19 cellular contexts compared by ENCODE assay signal in the genomic region with DNA sequence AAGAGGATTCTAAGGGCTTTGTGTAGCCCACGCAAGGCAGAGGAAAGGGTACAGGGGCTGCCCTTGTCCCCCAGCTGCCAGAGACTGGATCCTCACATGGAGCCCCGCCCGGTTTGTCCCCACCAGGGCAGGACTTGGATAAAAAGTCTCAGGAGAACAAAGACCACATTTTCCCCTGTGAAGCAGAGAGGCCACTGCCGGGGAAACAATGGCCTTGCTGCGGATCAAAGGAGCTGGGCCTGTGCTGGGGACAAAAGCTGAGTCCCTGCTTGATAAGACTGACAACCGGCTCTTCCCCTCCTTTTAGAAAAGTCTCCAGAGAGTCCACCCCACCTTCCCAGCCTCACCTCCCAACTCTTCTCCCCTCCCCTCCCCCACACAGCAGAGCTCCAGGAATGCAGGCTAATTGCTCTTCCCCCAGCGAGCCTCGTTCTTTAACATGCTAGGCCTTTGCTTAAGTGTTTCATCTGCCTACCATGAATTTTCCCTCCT.
A peak's percentile ranks its signal among the peaks of the same experiment; 100 is the strongest.
DNase-seq lines count a peak whose midpoint lies in the region; ATAC-seq and TF ChIP-seq lines count a peak whose summit lies in the region.
"Had no signal": no experiment of that assay in that cellular context is flagged by ENCODE, and none has a peak within 500 bp of the region (broad histone marks: within the 10 kb centered on the region; RNA-seq: fewer than 3 reads in every experiment).

No MANE protein-coding gene starts in this region.

- POLR2A ChIA-PET in activated CD4-positive, alpha-beta T cell treated with anti-CD3 and anti-CD28 coated beads for 36 hours (lab: Charles Lee), result no interaction called here

- H3K36me3 Mint-ChIP-seq in nephron (ENCODE audit: low read depth), result no peaks in the 10 kb centered on the region
- H3K36me3 Mint-ChIP-seq in type B pancreatic cell, result no peaks in the 10 kb centered on the region
- H3K36me3 Mint-ChIP-seq in activated CD4-positive, alpha-beta T cell treated with anti-CD3 and anti-CD28 coated beads for 36 hours (ENCODE audit: low read depth), result no peaks in the 10 kb centered on the region
- H3K36me3 Mint-ChIP-seq: CD4-positive, alpha-beta memory T cell; memory B cell had no signal

- H3K4me3 Mint-ChIP-seq in nephron (no peak overlapping the region), type B pancreatic cell (peak overlapping the region; percentile 38)
- H3K4me3 Mint-ChIP-seq in activated CD4-positive, alpha-beta T cell treated with anti-CD3 and anti-CD28 coated beads for 36 hours, result no peak overlapping the region
- H3K4me3 Mint-ChIP-seq: CD4-positive, alpha-beta memory T cell; memory B cell had no signal

- H3K36me3 ChIP-seq in right atrium auricular region (no peaks in the 10 kb centered on the region), heart right ventricle (no peaks in the 10 kb centered on the region)
- H3K36me3 ChIP-seq: pancreas had no signal

- H3K9me3 ChIP-seq in right atrium auricular region, result no peaks in the 10 kb centered on the region
- no peaks in the 10 kb centered on the region for H3K9me3 ChIP-seq in heart right ventricle
- H3K9me3 ChIP-seq: A549, pancreas had no signal

- peak overlapping the region; percentile 10 to 72 for H3K27ac ChIP-seq in right atrium auricular region
- H3K27ac ChIP-seq in heart right ventricle, result peak overlapping the region in 3 of 10 donors; percentile 17 to 90 (median 76)
- H3K27ac ChIP-seq: A549, pancreas had no signal

- H3K4me3 ChIP-seq in right atrium auricular region, result no peak overlapping the region
- H3K4me3 ChIP-seq in heart right ventricle, result no peak overlapping the region
- H3K4me3 ChIP-seq: A549, pancreas had no signal

- TF ChIP-seq CTCF in right atrium auricular region (IDR thresholded peaks at IDR 0.05) (no peak), heart right ventricle (IDR thresholded peaks at IDR 0.05) (no peak), nephron (IDR thresholded peaks at IDR 0.05; ENCODE audit: unreplicated experiment in 3 of 3) (no peak), type B pancreatic cell (conservative IDR thresholded peaks at IDR 0.05) (no peak)

- ATAC-seq in heart right ventricle (no peak), HG02870 (IDR thresholded peaks at IDR 0.05; ENCODE audit: unreplicated experiment) (no peak)
- no peak for ATAC-seq in activated CD4-positive, alpha-beta T cell treated with anti-CD3 and anti-CD28 coated beads for 36 hours
- ATAC-seq: A549, pancreas had no signal

- intact Hi-C loops in heart right ventricle (cut with DNase I), result loop anchor here in 3 of 10 donors (10.0 kb wide), 1 partner anchor 138 kb away; the partner anchor contains the start of gene PLPP3 (in 3 of the 3)
- intact Hi-C loops in activated CD4-positive, alpha-beta T cell treated with anti-CD3 and anti-CD28 coated beads for 36 hours (cut with DNase I, micrococcal nuclease), result no loop called here

- no peaks in the 10 kb centered on the region for H3K27me3 ChIP-seq in right atrium auricular region
- no peaks in the 10 kb centered on the region for H3K27me3 ChIP-seq in heart right ventricle
- H3K27me3 ChIP-seq: pancreas had no signal

- H3K27ac Mint-ChIP-seq in nephron (peak overlapping the region; percentile 69 to 92 (median 84)), type B pancreatic cell (peak overlapping the region; percentile 60)
- no peak overlapping the region for H3K27ac Mint-ChIP-seq in activated CD4-positive, alpha-beta T cell treated with anti-CD3 and anti-CD28 coated beads for 36 hours
- H3K27ac Mint-ChIP-seq: CD4-positive, alpha-beta memory T cell had no signal

- H3K27me3 Mint-ChIP-seq in nephron (ENCODE audit: low read depth) (no peaks in the 10 kb centered on the region), type B pancreatic cell (peaks cover 3% of the 10 kb centered on the region)
- no peaks in the 10 kb centered on the region for H3K27me3 Mint-ChIP-seq in activated CD4-positive, alpha-beta T cell treated with anti-CD3 and anti-CD28 coated beads for 36 hours
- H3K27me3 Mint-ChIP-seq: memory B cell had no signal

- H3K4me1 Mint-ChIP-seq in nephron, result peaks cover 62% of the 10 kb centered on the region
- H3K4me1 Mint-ChIP-seq in type B pancreatic cell (ENCODE audit: unreplicated experiment), result peaks cover 72% of the 10 kb centered on the region
- no peaks in the 10 kb centered on the region for H3K4me1 Mint-ChIP-seq in activated CD4-positive, alpha-beta T cell treated with anti-CD3 and anti-CD28 coated beads for 36 hours
- H3K4me1 Mint-ChIP-seq: CD4-positive, alpha-beta memory T cell had no signal

- H3K4me1 ChIP-seq in right atrium auricular region (peaks cover 0 to 44% of the 10 kb centered on the region in 2 donors), heart right ventricle (peaks cover 4 to 81% (median 49%) of the 10 kb centered on the region in 9 donors)
- H3K4me1 ChIP-seq: pancreas had no signal

- H3K9me3 Mint-ChIP-seq in nephron (no peaks in the 10 kb centered on the region), type B pancreatic cell (peaks cover 5% of the 10 kb centered on the region)
- H3K9me3 Mint-ChIP-seq in activated CD4-positive, alpha-beta T cell treated with anti-CD3 and anti-CD28 coated beads for 36 hours (ENCODE audit: low read depth), result no peaks in the 10 kb centered on the region
- H3K9me3 Mint-ChIP-seq: memory B cell had no signal

- 75 to 80% methylated on average over 8 of the region's 8 CpGs for WGBS in heart right ventricle, 2 donors

- CTCF ChIA-PET in activated CD4-positive, alpha-beta T cell treated with anti-CD3 and anti-CD28 coated beads for 36 hours (lab: Charles Lee), result interaction anchor here (1.1 kb wide), 1 partner anchor 16 kb away, joined by 3 read pairs; no protein-coding TSS in a partner anchor

- DNase-seq in right atrium auricular region (ENCODE audit: low spot score), result no peak
- DNase-seq in heart right ventricle, result no peak
- DNase-seq in hypothalamus (lab: John Stamatoyannopoulos, UW), result peak in 47 of 51 donors; percentile 11 to 91 (median 66)
- DNase-seq in type B pancreatic cell (ENCODE audit: extremely low spot score, unreplicated experiment), result no peak
- DNase-seq in activated CD4-positive, alpha-beta T cell treated with anti-CD3 and anti-CD28 coated beads for 36 hours, result no peak
- DNase-seq in cerebellum (ENCODE audit: low spot score), result no peak
- DNase-seq: activated CD4-positive, alpha-beta T cell treated with anti-CD3 and anti-CD28 coated beads, Interleukin-2, amount 50 U/mL, for 1 hour; activated T-cell treated with anti-CD3 and anti-CD28 coated beads, Interleukin-2, amount 50 U/mL, for 48 hours; CD4-positive, alpha-beta memory T cell; EL; erythroblast; NCI-H1436; pancreas; stimulated activated CD4-positive, alpha-beta T cell treated with anti-CD3 and anti-CD28 coated beads, Interleukin-12 subunit alpha, Interleukin-12 subunit beta, amount 100 ng/mL, for 4 hours; T1000 had no signal

Comparison
In these comparisons a context has a peak if more than half of its experiments do, and no peak if none do; other contexts are left out.
1. DNase-seq: peak in hypothalamus (47 of 51); none in right atrium auricular region (single experiment), heart right ventricle (0 of 2), type B pancreatic cell (single experiment), activated CD4-positive, alpha-beta T cell treated with anti-CD3 and anti-CD28 coated beads for 36 hours (single experiment) and cerebellum (single experiment).